Comparison of ENCODE assay signal across 12 cellular contexts in the genomic region with DNA sequence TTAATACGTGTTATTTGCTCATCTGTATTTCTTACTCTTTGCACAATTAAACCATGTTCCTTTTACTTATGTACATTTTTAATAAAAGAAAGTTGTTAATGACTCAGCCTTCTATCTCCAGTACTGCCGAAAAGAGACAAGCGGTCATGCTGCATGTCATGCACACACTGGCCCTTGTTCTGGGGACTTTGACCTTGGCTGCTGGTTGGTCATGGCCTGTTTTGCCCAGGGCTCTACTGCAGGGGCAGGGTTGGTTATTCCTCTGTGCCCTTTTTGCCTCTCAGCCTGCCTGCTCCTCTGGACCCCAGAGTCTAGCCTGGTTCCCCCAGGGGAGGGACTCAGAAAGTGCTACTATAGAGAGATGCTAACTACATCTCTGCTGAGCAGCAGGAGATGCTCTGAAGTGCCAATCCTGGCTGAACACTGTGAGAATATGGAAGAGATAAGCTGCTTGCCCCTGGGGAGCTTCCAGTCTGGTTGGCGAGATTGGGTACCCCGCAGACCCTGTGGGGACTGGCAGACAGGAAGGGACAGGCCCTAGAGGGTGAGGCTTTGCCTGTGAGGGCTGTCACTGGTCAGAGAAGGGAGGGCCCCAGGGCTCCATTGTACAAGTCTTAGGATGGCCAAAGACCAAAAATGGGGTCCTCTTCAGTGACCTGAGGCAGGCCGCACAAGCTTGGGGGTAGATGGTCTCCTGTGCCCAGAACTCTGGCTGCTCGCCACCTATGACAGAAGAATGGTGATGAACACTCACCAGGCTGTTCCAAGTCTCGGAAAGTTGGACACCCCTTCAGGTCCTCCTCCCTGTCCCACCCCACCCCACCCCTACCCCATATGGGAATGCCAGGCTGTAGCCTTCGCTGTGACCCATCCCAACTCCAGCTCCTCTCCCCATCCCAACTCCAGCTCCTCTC. TPM values are rescaled to one million over a fixed set of nuclear protein-coding genes. Genes with fewer than 3 reads are reported as not detected.
DNase-seq lines count a peak whose midpoint lies in the region; ATAC-seq and TF ChIP-seq lines count a peak whose summit lies in the region.
"Had no signal": no experiment of that assay in that cellular context is flagged by ENCODE, and none has a peak within 500 bp of the region (broad histone marks: within the 10 kb centered on the region; RNA-seq: fewer than 3 reads in every experiment).

No MANE protein-coding gene starts in this region.

- peaks cover 87 to 98% (median 97%) of the 10 kb centered on the region in 3 donors for H3K4me1 Mint-ChIP-seq in CD8-positive, alpha-beta memory T cell
- peaks cover 62% of the 10 kb centered on the region for H3K4me1 Mint-ChIP-seq in activated CD4-positive, alpha-beta T cell treated with anti-CD3 and anti-CD28 coated beads, Interleukin-2, amount 10 ng/mL, durations not matched to agents 24 days and 14 days
- H3K4me1 Mint-ChIP-seq in osteocyte (ENCODE audit: unreplicated experiment), result peaks cover 45% of the 10 kb centered on the region

- H3K27me3 Mint-ChIP-seq in CD8-positive, alpha-beta memory T cell, result peaks cover 0 to 9% of the 10 kb centered on the region in 2 donors
- H3K27me3 Mint-ChIP-seq in activated CD4-positive, alpha-beta T cell treated with anti-CD3 and anti-CD28 coated beads, Interleukin-2, amount 10 ng/mL, durations not matched to agents 24 days and 14 days, result no peaks in the 10 kb centered on the region
- H3K27me3 Mint-ChIP-seq in osteocyte (ENCODE audit: unreplicated experiment), result no peaks in the 10 kb centered on the region

- no peaks in the 10 kb centered on the region for H3K9me3 ChIP-seq in CD8-positive, alpha-beta memory T cell (ENCODE audit: low read length)

- peak overlapping the region; percentile 91 to 99 (median 94) for H3K27ac Mint-ChIP-seq in CD8-positive, alpha-beta memory T cell
- peak overlapping the region; percentile 56 for H3K27ac Mint-ChIP-seq in activated CD4-positive, alpha-beta T cell treated with anti-CD3 and anti-CD28 coated beads, Interleukin-2, amount 10 ng/mL, durations not matched to agents 24 days and 14 days
- H3K27ac Mint-ChIP-seq in osteocyte (ENCODE audit: unreplicated experiment), result peak overlapping the region; percentile 65

- H3K9me3 Mint-ChIP-seq in CD8-positive, alpha-beta memory T cell, result peaks cover 0 to 5% (median 0%) of the 10 kb centered on the region in 5 donors
- no peaks in the 10 kb centered on the region for H3K9me3 Mint-ChIP-seq in activated CD4-positive, alpha-beta T cell treated with anti-CD3 and anti-CD28 coated beads, Interleukin-2, amount 10 ng/mL, durations not matched to agents 24 days and 14 days
- no peaks in the 10 kb centered on the region for H3K9me3 Mint-ChIP-seq in osteocyte (ENCODE audit: unreplicated experiment)

- no peaks in the 10 kb centered on the region for H3K27me3 ChIP-seq in CD8-positive, alpha-beta memory T cell (ENCODE audit: insufficient read depth, low read length, poor library complexity, severe bottlenecking)

- H3K4me3 Mint-ChIP-seq in CD8-positive, alpha-beta memory T cell, result peak overlapping the region in 5 of 7 donors; percentile 32 to 70 (median 52)
- no peak overlapping the region for H3K4me3 Mint-ChIP-seq in activated CD4-positive, alpha-beta T cell treated with anti-CD3 and anti-CD28 coated beads, Interleukin-2, amount 10 ng/mL, durations not matched to agents 24 days and 14 days
- H3K4me3 Mint-ChIP-seq in osteocyte (ENCODE audit: unreplicated experiment), result no peak overlapping the region

- peaks cover 0 to 30% (median 0%) of the 10 kb centered on the region in 3 donors for H3K36me3 Mint-ChIP-seq in CD8-positive, alpha-beta memory T cell
- H3K36me3 Mint-ChIP-seq in activated CD4-positive, alpha-beta T cell treated with anti-CD3 and anti-CD28 coated beads, Interleukin-2, amount 10 ng/mL, durations not matched to agents 24 days and 14 days (ENCODE audit: low read depth), result peaks cover 13% of the 10 kb centered on the region
- H3K36me3 Mint-ChIP-seq in osteocyte (ENCODE audit: unreplicated experiment), result no peaks in the 10 kb centered on the region

- intact Hi-C loops in activated CD4-positive, alpha-beta T cell treated with anti-CD3 and anti-CD28 coated beads, Interleukin-2, amount 10 ng/mL, durations not matched to agents 24 days and 14 days (cut with micrococcal nuclease), result no loop called here
- intact Hi-C loops in left cardiac atrium (cut with DNase I), result loop anchor here in 1 of 2 donors (5.0 kb wide), 1 partner anchor 39 kb away; no protein-coding TSS in a partner anchor

- no peaks in the 10 kb centered on the region for H3K36me3 ChIP-seq in CD8-positive, alpha-beta memory T cell (ENCODE audit: insufficient read depth, low read length)

- no peak for TF ChIP-seq CTCF in osteocyte (IDR thresholded peaks at IDR 0.05)

- peaks cover 88% of the 10 kb centered on the region for H3K4me1 ChIP-seq in CD8-positive, alpha-beta memory T cell (ENCODE audit: insufficient read depth, low read length)

- H3K27ac ChIP-seq in CD8-positive, alpha-beta memory T cell (ENCODE audit: low read depth, low read length), result no peak overlapping the region
- H3K27ac ChIP-seq: HL-60 had no signal

- CTCF ChIA-PET in CD8-positive, alpha-beta memory T cell (lab: Charles Lee), result interaction anchor here (0.8 to 13.7 kb wide), 4 partner anchors 14 to 65 kb away, joined by 3 to 222 read pairs (median 12); partner anchors contain the start of gene IRF1

- no peak overlapping the region for H3K4me3 ChIP-seq in CD8-positive, alpha-beta memory T cell (ENCODE audit: low read length)

- DNase-seq in CD8-positive, alpha-beta memory T cell, result peak in 3 of 5 donors; percentile 2 to 45 (median 29)
- DNase-seq in activated CD4-positive, alpha-beta T cell treated with anti-CD3 and anti-CD28 coated beads, Interleukin-2, amount 10 ng/mL, durations not matched to agents 24 days and 14 days, result peak; percentile 74
- peak; percentile 24 for DNase-seq in left cardiac atrium
- no peak for DNase-seq in osteocyte (ENCODE audit: extremely low spot score, unreplicated experiment)
- no peak for DNase-seq in NCI-H1105 (lab: John Stamatoyannopoulos, UW)
- DNase-seq in hepatic stellate cell (ENCODE audit: low spot score), result no peak
- DNase-seq: NCI-H1048; NCI-H82; stimulated activated CD4-positive, alpha-beta T cell treated with anti-CD3 and anti-CD28 coated beads, Interleukin-15, amount 100 ng/mL, for 24 hours had no signal

- POLR2A ChIA-PET in CD8-positive, alpha-beta memory T cell (lab: Charles Lee), result interaction anchor here (0.6 to 16.3 kb wide), 7 partner anchors 10 to 65 kb away, joined by 3 to 182 read pairs (median 5); partner anchors contain the start of gene IRF1

- ATAC-seq in left cardiac atrium (peak; percentile 24 to 60), HG03045 (IDR thresholded peaks at IDR 0.05; ENCODE audit: unreplicated experiment) (no peak), HG02973 (IDR thresholded peaks at IDR 0.05; ENCODE audit: unreplicated experiment) (no peak)

RNA-seq across cellular contexts. Expression of gene IRF1, which starts 14.4 kb away (rescaled TPM):
- 100 to 1,000 TPM; 115 to 121 TPM for total RNA-seq in CD8-positive, alpha-beta memory T cell
- 204 TPM for polyA plus RNA-seq in CD8-positive, alpha-beta memory T cell
- total RNA-seq in activated CD4-positive, alpha-beta T cell treated with anti-CD3 and anti-CD28 coated beads, Interleukin-2, amount 10 ng/mL, durations not matched to agents 24 days and 14 days, result 167 and 181 TPM in 2 replicates
- total RNA-seq in left cardiac atrium (10 to 100 TPM; 11.8 to 21.4 TPM), osteocyte (50.2 and 58.9 TPM in 2 replicates)

Comparison
In these comparisons a context has a peak if more than half of its experiments do, and no peak if none do; other contexts are left out.
1. DNase-seq: peak in CD8-positive, alpha-beta memory T cell (3 of 5), activated CD4-positive, alpha-beta T cell treated with anti-CD3 and anti-CD28 coated beads, Interleukin-2, amount 10 ng/mL, durations not matched to agents 24 days and 14 days (single experiment) and left cardiac atrium (single experiment); none in osteocyte (single experiment), NCI-H1105 (single experiment) and hepatic stellate cell (single experiment).
2. H3K4me3 Mint-ChIP-seq: peak in CD8-positive, alpha-beta memory T cell (5 of 7); none in activated CD4-positive, alpha-beta T cell treated with anti-CD3 and anti-CD28 coated beads, Interleukin-2, amount 10 ng/mL, durations not matched to agents 24 days and 14 days (single experiment) and osteocyte (single experiment).
3. ATAC-seq: peak in left cardiac atrium (2 of 2); none in HG03045 (single experiment) and HG02973 (single experiment).
4. Peak in every context shown above with its lines, with median percentiles within 50 percentile points of each other: H3K27ac Mint-ChIP-seq.